ENCODE assay signal across 15 cellular contexts in genomic region chr11:5674391-5674790, GRCh38. TPM values are rescaled to one million over a fixed set of nuclear protein-coding genes. Genes with fewer than 3 reads are reported as not detected.
DNase-seq lines count a peak whose midpoint lies in the region; ATAC-seq and TF ChIP-seq lines count a peak whose summit lies in the region.
"Had no signal": no experiment of that assay in that cellular context is flagged by ENCODE, and none has a peak within 500 bp of the region (broad histone marks: within the 10 kb centered on the region; RNA-seq: fewer than 3 reads in every experiment).

No MANE protein-coding gene starts in this region.

- 97% methylated on average over 4 of the region's 4 CpGs for WGBS in thymus

- POLR2A ChIA-PET in CD8-positive, alpha-beta T cell (lab: Charles Lee) = no interaction called here
- POLR2A ChIA-PET in Panc1 (lab: Charles Lee) = no interaction called here

- no peak overlapping the region for H3K27ac ChIP-seq in CD8-positive, alpha-beta T cell (ENCODE audit: low read depth, low read length)
- H3K27ac ChIP-seq in Panc1 (ENCODE audit: low read length) (no peak overlapping the region), thymus (ENCODE audit: low read depth) (peak overlapping the region; percentile 5)
- H3K27ac ChIP-seq: A549, C4-2B had no signal

- no TSS peak for BruUV-seq in Panc1 (replicated peaks; lab: Mats Ljungman, UMichigan)

- no peak for DNase-seq in CD8-positive, alpha-beta T cell
- DNase-seq in Panc1 (ENCODE audit: low read depth, low spot score) (no peak), cerebellum (ENCODE audit: low spot score) (no peak)
- DNase-seq in central memory CD8-positive, alpha-beta T cell (ENCODE audit: low spot score in 2 of 2) = no peak
- no peak for DNase-seq in natural killer cell treated with Interleukin-12 subunit alpha and Interleukin-12 subunit beta and Interleukin-15 and Interleukin-18, amount 100 ng/mL, for 72 hours (ENCODE audit: low spot score)
- DNase-seq: BE2C; Caco-2; CD8-positive, alpha-beta memory T cell; GF-D8; HCEC 1CT; HFFc6 had no signal

- H3K36me3 ChIP-seq in CD8-positive, alpha-beta T cell (ENCODE audit: insufficient read depth, low read length) = peaks cover 33% of the 10 kb centered on the region
- H3K36me3 ChIP-seq in Panc1 (ENCODE audit: control insufficient read depth, insufficient read depth, low read length) (peaks cover 4% of the 10 kb centered on the region; the same call in 1 of the 2 replicates), thymus (ENCODE audit: control insufficient read depth, insufficient read depth) (peaks cover 31% of the 10 kb centered on the region)
- H3K36me3 ChIP-seq: BE2C had no signal

- H3K27ac Mint-ChIP-seq in CD8-positive, alpha-beta T cell = peak overlapping the region; percentile 55
- peak overlapping the region; percentile 81 for H3K27ac Mint-ChIP-seq in central memory CD8-positive, alpha-beta T cell (ENCODE audit: low read depth)
- no peak overlapping the region for H3K27ac Mint-ChIP-seq in natural killer cell treated with Interleukin-12 subunit alpha and Interleukin-12 subunit beta and Interleukin-15 and Interleukin-18, amount 100 ng/mL, for 72 hours
- H3K27ac Mint-ChIP-seq: HFFc6 had no signal

- H3K27me3 ChIP-seq in CD8-positive, alpha-beta T cell (ENCODE audit: insufficient read depth, low read length) = no peaks in the 10 kb centered on the region
- H3K27me3 ChIP-seq in Panc1 (ENCODE audit: control insufficient read depth, insufficient read depth, low read length) (no peaks in the 10 kb centered on the region), thymus (ENCODE audit: control insufficient read depth, insufficient read depth) (no peaks in the 10 kb centered on the region)
- H3K27me3 ChIP-seq: BE2C had no signal

- intact Hi-C loops in CD8-positive, alpha-beta T cell (cut with DNase I, micrococcal nuclease) = no loop called here
- intact Hi-C loops in Panc1 (cut with micrococcal nuclease; ENCODE audit: unreplicated experiment) = no loop called here

- in situ Hi-C loops in Panc1 (cut with HindIII; ENCODE audit: low pct_unique_long_range_greater_than_20kb, low sequenced_read_pairs) = no loop called here

- no peak overlapping the region for H3K4me3 ChIP-seq in CD8-positive, alpha-beta T cell (ENCODE audit: low read depth, low read length)
- no peak overlapping the region for H3K4me3 ChIP-seq in Panc1 (ENCODE audit: low read depth in 2 of 2, low read length in 2 of 2)
- no peak overlapping the region for H3K4me3 ChIP-seq in thymus (ENCODE audit: low read length)
- H3K4me3 ChIP-seq: A549 had no signal

- no peaks in the 10 kb centered on the region for H3K9me3 ChIP-seq in CD8-positive, alpha-beta T cell (ENCODE audit: low read length)
- H3K9me3 ChIP-seq in Panc1 (ENCODE audit: control insufficient read depth, insufficient read depth, low read depth, low read length) = no peaks in the 10 kb centered on the region
- H3K9me3 ChIP-seq in thymus (ENCODE audit: control insufficient read depth) = no peaks in the 10 kb centered on the region
- H3K9me3 ChIP-seq: A549, BE2C, Caco-2 had no signal

- H3K36me3 Mint-ChIP-seq in CD8-positive, alpha-beta T cell = peaks cover 63% of the 10 kb centered on the region
- peaks cover 44% of the 10 kb centered on the region for H3K36me3 Mint-ChIP-seq in central memory CD8-positive, alpha-beta T cell (ENCODE audit: insufficient read depth)
- peaks cover 28% of the 10 kb centered on the region for H3K36me3 Mint-ChIP-seq in natural killer cell treated with Interleukin-12 subunit alpha and Interleukin-12 subunit beta and Interleukin-15 and Interleukin-18, amount 100 ng/mL, for 72 hours

- H3K4me3 Mint-ChIP-seq in CD8-positive, alpha-beta T cell = no peak overlapping the region
- H3K4me3 Mint-ChIP-seq in central memory CD8-positive, alpha-beta T cell = no peak overlapping the region
- no peak overlapping the region for H3K4me3 Mint-ChIP-seq in natural killer cell treated with Interleukin-12 subunit alpha and Interleukin-12 subunit beta and Interleukin-15 and Interleukin-18, amount 100 ng/mL, for 72 hours
- H3K4me3 Mint-ChIP-seq: CD8-positive, alpha-beta memory T cell; HFFc6 had no signal

- H3K4me1 ChIP-seq in CD8-positive, alpha-beta T cell (ENCODE audit: insufficient read depth, low read length) = peaks cover 7% of the 10 kb centered on the region
- H3K4me1 ChIP-seq in Panc1 (ENCODE audit: control insufficient read depth, insufficient read depth, low read length) = no peaks in the 10 kb centered on the region
- peaks cover 3% of the 10 kb centered on the region for H3K4me1 ChIP-seq in thymus (ENCODE audit: control insufficient read depth, insufficient read depth, low read length)
- H3K4me1 ChIP-seq: BE2C, Caco-2 had no signal

- CTCF ChIA-PET in CD8-positive, alpha-beta T cell (lab: Charles Lee) = interaction anchor here (1.2 kb wide), 1 partner anchor 39 kb away, joined by 3 read pairs; no protein-coding TSS in a partner anchor
- CTCF ChIA-PET in Panc1 (lab: Charles Lee) = no interaction called here

- H3K27me3 Mint-ChIP-seq in CD8-positive, alpha-beta T cell (ENCODE audit: low read depth) = no peaks in the 10 kb centered on the region
- H3K27me3 Mint-ChIP-seq in central memory CD8-positive, alpha-beta T cell = no peaks in the 10 kb centered on the region
- no peaks in the 10 kb centered on the region for H3K27me3 Mint-ChIP-seq in natural killer cell treated with Interleukin-12 subunit alpha and Interleukin-12 subunit beta and Interleukin-15 and Interleukin-18, amount 100 ng/mL, for 72 hours
- H3K27me3 Mint-ChIP-seq: CD8-positive, alpha-beta memory T cell had no signal

- no peak for ATAC-seq in CD8-positive, alpha-beta T cell
- ATAC-seq in Panc1 = peak; percentile 38
- ATAC-seq in central memory CD8-positive, alpha-beta T cell (replicated peaks; ENCODE audit: extremely low read depth, poor library complexity, severe bottlenecking) = no peak
- ATAC-seq in natural killer cell treated with Interleukin-12 subunit alpha and Interleukin-12 subunit beta and Interleukin-15 and Interleukin-18, amount 100 ng/mL, for 72 hours = no peak
- ATAC-seq: A549, HepG2 had no signal

- TF ChIP-seq CTCF in CD8-positive, alpha-beta T cell (IDR thresholded peaks at IDR 0.05) = no peak
- no peak for TF ChIP-seq CTCF in Panc1 (IDR thresholded peaks at IDR 0.05)

- H3K4me1 Mint-ChIP-seq in CD8-positive, alpha-beta T cell (ENCODE audit: low read depth) = peaks cover 33% of the 10 kb centered on the region
- H3K4me1 Mint-ChIP-seq in central memory CD8-positive, alpha-beta T cell = peaks cover 26% of the 10 kb centered on the region
- H3K4me1 Mint-ChIP-seq in natural killer cell treated with Interleukin-12 subunit alpha and Interleukin-12 subunit beta and Interleukin-15 and Interleukin-18, amount 100 ng/mL, for 72 hours (ENCODE audit: low read depth in 2 of 2) = peaks cover 17 to 27% of the 10 kb centered on the region in 2 donors

- no peaks in the 10 kb centered on the region for H3K9me3 Mint-ChIP-seq in CD8-positive, alpha-beta T cell
- no peaks in the 10 kb centered on the region for H3K9me3 Mint-ChIP-seq in central memory CD8-positive, alpha-beta T cell
- no peaks in the 10 kb centered on the region for H3K9me3 Mint-ChIP-seq in natural killer cell treated with Interleukin-12 subunit alpha and Interleukin-12 subunit beta and Interleukin-15 and Interleukin-18, amount 100 ng/mL, for 72 hours
- H3K9me3 Mint-ChIP-seq: HFFc6 had no signal

RNA-seq across cellular contexts. Expression of gene TRIM5, which starts 10.5 kb away (rescaled TPM):
- total RNA-seq in CD8-positive, alpha-beta T cell = 1 to 10 TPM; 3.8 to 6.0 TPM
- 56.1 TPM for total RNA-seq in Panc1 (2021; ENCODE audit: unreplicated experiment)
- 35.6 TPM for polyA plus RNA-seq in Panc1 (2012; ENCODE audit: insufficient read length)
- polyA plus RNA-seq in thymus = 12.2 TPM
- total RNA-seq in natural killer cell treated with Interleukin-12 subunit alpha and Interleukin-12 subunit beta and Interleukin-15 and Interleukin-18, amount 100 ng/mL, for 72 hours = 10 to 100 TPM; 12.4 to 16.4 TPM
- total RNA-seq in cerebellum = 8.3 TPM

RNA-seq across cellular contexts. Expression of gene TRIM22, which starts 15.2 kb away (rescaled TPM):
- total RNA-seq in CD8-positive, alpha-beta T cell = 100 to 1,000 TPM; 190 to 192 TPM
- total RNA-seq in Panc1 (2021; ENCODE audit: unreplicated experiment) (1.4 TPM), cerebellum (3.4 TPM)
- 0.17 TPM for polyA plus RNA-seq in Panc1 (2012; ENCODE audit: insufficient read length)
- 144 TPM for polyA plus RNA-seq in thymus
- 100 to 1,000 TPM in 1 of 2 donors, 10 to 100 TPM in 1; 89.3 to 144 TPM for total RNA-seq in natural killer cell treated with Interleukin-12 subunit alpha and Interleukin-12 subunit beta and Interleukin-15 and Interleukin-18, amount 100 ng/mL, for 72 hours
- total RNA-seq: Caco-2 had no signal

RNA-seq across cellular contexts. Expression of gene TRIM34, which starts 49.6 kb away (rescaled TPM):
- 1 to 10 TPM; 2.8 to 2.9 TPM for total RNA-seq in CD8-positive, alpha-beta T cell
- total RNA-seq in Panc1 (2021; ENCODE audit: unreplicated experiment) (1.5 TPM), cerebellum (1.2 TPM)
- polyA plus RNA-seq in Panc1 (2012; ENCODE audit: insufficient read length) = 2.7 TPM
- 8.0 TPM for polyA plus RNA-seq in thymus
- total RNA-seq in natural killer cell treated with Interleukin-12 subunit alpha and Interleukin-12 subunit beta and Interleukin-15 and Interleukin-18, amount 100 ng/mL, for 72 hours = 1 to 10 TPM; 4.3 to 6.2 TPM

Comparison
In these comparisons a context has a peak if more than half of its experiments do, and no peak if none do; other contexts are left out.
1. H3K27ac Mint-ChIP-seq: peak in CD8-positive, alpha-beta T cell (single experiment) and central memory CD8-positive, alpha-beta T cell (single experiment); none in natural killer cell treated with Interleukin-12 subunit alpha and Interleukin-12 subunit beta and Interleukin-15 and Interleukin-18, amount 100 ng/mL, for 72 hours (0 of 2).
2. RNA of gene TRIM22, which starts 15.2 kb away (total RNA-seq): 190 to 192 TPM in CD8-positive, alpha-beta T cell and 89.3 to 144 TPM in natural killer cell treated with Interleukin-12 subunit alpha and Interleukin-12 subunit beta and Interleukin-15 and Interleukin-18, amount 100 ng/mL, for 72 hours; 3.4 TPM in cerebellum (single experiment) and 1.4 TPM in Panc1 (single experiment); every median in the first group is over 10 times any median in the second.